Comparison of ENCODE assay signal across 8 cellular contexts in genomic region chr6:31836036-31836675, GRCh38. TPM values are rescaled to one million over a fixed set of nuclear protein-coding genes. Genes with fewer than 3 reads are reported as not detected.
A peak's percentile ranks its signal among the peaks of the same experiment; 100 is the strongest.
DNase-seq lines count a peak whose midpoint lies in the region; ATAC-seq and TF ChIP-seq lines count a peak whose summit lies in the region.

No MANE protein-coding gene starts in this region.

- H3K27me3 Mint-ChIP-seq in activated CD4-positive, alpha-beta T cell treated with anti-CD3 and anti-CD28 coated beads, Interleukin-2, amount 10 ng/mL, durations not matched to agents 7 days and 5 days, result no peaks in the 10 kb centered on the region

- H3K27me3 ChIP-seq in layer of hippocampus (ENCODE audit: control insufficient read depth, insufficient read depth, low read length) (no peaks in the 10 kb centered on the region), testis (no peaks in the 10 kb centered on the region)

- 13 to 14% methylated on average over 16 of the region's 16 CpGs for WGBS in testis, 2 donors

- CTCF ChIA-PET in activated CD4-positive, alpha-beta T cell treated with anti-CD3 and anti-CD28 coated beads, Interleukin-2, amount 10 ng/mL, durations not matched to agents 7 days and 5 days (lab: Charles Lee), result interaction anchor here (0.6 to 2.1 kb wide), 4 partner anchors 8 to 98 kb away, joined by 3 to 5 read pairs (median 4); no protein-coding TSS in a partner anchor

- no peaks in the 10 kb centered on the region for H3K9me3 Mint-ChIP-seq in activated CD4-positive, alpha-beta T cell treated with anti-CD3 and anti-CD28 coated beads, Interleukin-2, amount 10 ng/mL, durations not matched to agents 7 days and 5 days
- no peaks in the 10 kb centered on the region for H3K9me3 Mint-ChIP-seq in activated naive CD4-positive, alpha-beta T cell treated with anti-CD3 and anti-CD28 coated beads, Interleukin-2, amount 50 U/mL, for 72 hours

- intact Hi-C loops in testis (cut with DNase I; ENCODE audit: low total_unique reads), result no loop called here

- TF ChIP-seq POLR2A in testis (IDR thresholded peaks at IDR 0.05), result no peak

- peak overlapping the region; percentile 13 for H3K27ac ChIP-seq in layer of hippocampus (ENCODE audit: low read depth, low read length)
- H3K27ac ChIP-seq in testis, result peak overlapping the region; percentile 40 to 97

- no peak for ATAC-seq in activated naive CD4-positive, alpha-beta T cell treated with anti-CD3 and anti-CD28 coated beads, Interleukin-2, amount 50 U/mL, for 72 hours
- ATAC-seq in GM21423 (IDR thresholded peaks at IDR 0.05; ENCODE audit: unreplicated experiment), result no peak

- peak overlapping the region in 1 of 2 donors; percentile 89 for H3K4me3 ChIP-seq in testis

- peaks cover 41% of the 10 kb centered on the region for H3K4me1 Mint-ChIP-seq in activated CD4-positive, alpha-beta T cell treated with anti-CD3 and anti-CD28 coated beads, Interleukin-2, amount 10 ng/mL, durations not matched to agents 7 days and 5 days

- POLR2A ChIA-PET in activated CD4-positive, alpha-beta T cell treated with anti-CD3 and anti-CD28 coated beads, Interleukin-2, amount 10 ng/mL, durations not matched to agents 7 days and 5 days (lab: Charles Lee), result no interaction called here

- peaks cover 53% of the 10 kb centered on the region for H3K36me3 Mint-ChIP-seq in activated CD4-positive, alpha-beta T cell treated with anti-CD3 and anti-CD28 coated beads, Interleukin-2, amount 10 ng/mL, durations not matched to agents 7 days and 5 days (ENCODE audit: low read depth)
- peaks cover 40 to 59% of the 10 kb centered on the region in 2 donors for H3K36me3 Mint-ChIP-seq in activated naive CD4-positive, alpha-beta T cell treated with anti-CD3 and anti-CD28 coated beads, Interleukin-2, amount 50 U/mL, for 72 hours

- H3K4me1 ChIP-seq in testis, result peaks cover 25% of the 10 kb centered on the region

- no peaks in the 10 kb centered on the region for H3K36me3 ChIP-seq in testis (ENCODE audit: low read depth, missing control alignments)

- H3K9me3 ChIP-seq in testis, result no peaks in the 10 kb centered on the region

- DNase-seq in activated CD4-positive, alpha-beta T cell treated with anti-CD3 and anti-CD28 coated beads, Interleukin-2, amount 10 ng/mL, durations not matched to agents 7 days and 5 days, result no peak
- DNase-seq in activated CD4-positive, alpha-beta T cell treated with anti-CD3 and anti-CD28 coated beads for 4 hours, result no peak
- no peak for DNase-seq in activated naive CD4-positive, alpha-beta T cell treated with anti-CD3 and anti-CD28 coated beads, Interleukin-2, amount 50 U/mL, for 72 hours (ENCODE audit: low spot score in 2 of 2)
- DNase-seq in testis (no peak), NCI-H2227 (lab: John Stamatoyannopoulos, UW; ENCODE audit: unreplicated experiment) (no peak), HPDE6-E6E7 (ENCODE audit: extremely low spot score) (no peak)

- TF ChIP-seq CTCF in testis (IDR thresholded peaks at IDR 0.05), result no peak

- H3K4me3 Mint-ChIP-seq in activated CD4-positive, alpha-beta T cell treated with anti-CD3 and anti-CD28 coated beads, Interleukin-2, amount 10 ng/mL, durations not matched to agents 7 days and 5 days, result peak overlapping the region; percentile 97

- H3K27ac Mint-ChIP-seq in activated CD4-positive, alpha-beta T cell treated with anti-CD3 and anti-CD28 coated beads, Interleukin-2, amount 10 ng/mL, durations not matched to agents 7 days and 5 days, result peak overlapping the region; percentile 97
- peak overlapping the region; percentile 96 to 98 for H3K27ac Mint-ChIP-seq in activated naive CD4-positive, alpha-beta T cell treated with anti-CD3 and anti-CD28 coated beads, Interleukin-2, amount 50 U/mL, for 72 hours

RNA-seq across cellular contexts. Expression of gene HSPA1B, which starts 8.6 kb away (rescaled TPM):
- 10 to 100 TPM; 44.0 to 47.2 TPM for total RNA-seq in activated CD4-positive, alpha-beta T cell treated with anti-CD3 and anti-CD28 coated beads, Interleukin-2, amount 10 ng/mL, durations not matched to agents 7 days and 5 days
- 100 to 1,000 TPM in 1 of 2 donors, 10 to 100 TPM in 1; 53.8 to 171 TPM for total RNA-seq in activated naive CD4-positive, alpha-beta T cell treated with anti-CD3 and anti-CD28 coated beads, Interleukin-2, amount 50 U/mL, for 72 hours
- total RNA-seq in testis, result 100 to 1,000 TPM; 167 to 204 TPM
- 127 TPM for polyA plus RNA-seq in testis (ENCODE audit: insufficient read depth, low read depth, low replicate concordance)

RNA-seq across cellular contexts. Expression of gene HSPA1A, which starts 20.8 kb away (rescaled TPM):
- total RNA-seq in activated CD4-positive, alpha-beta T cell treated with anti-CD3 and anti-CD28 coated beads, Interleukin-2, amount 10 ng/mL, durations not matched to agents 7 days and 5 days, result 10 to 100 TPM; 89.8 to 92.7 TPM
- 10 to 100 TPM; 55.1 to 79.8 TPM for total RNA-seq in activated naive CD4-positive, alpha-beta T cell treated with anti-CD3 and anti-CD28 coated beads, Interleukin-2, amount 50 U/mL, for 72 hours
- 100 to 1,000 TPM; 113 to 151 TPM for total RNA-seq in testis
- polyA plus RNA-seq in testis (ENCODE audit: insufficient read depth, low read depth, low replicate concordance), result 90.4 TPM

RNA-seq across cellular contexts. Expression of gene HSPA1L, which starts 21.1 kb away (rescaled TPM):
- 1 to 10 TPM; 3.3 to 3.5 TPM for total RNA-seq in activated CD4-positive, alpha-beta T cell treated with anti-CD3 and anti-CD28 coated beads, Interleukin-2, amount 10 ng/mL, durations not matched to agents 7 days and 5 days
- 1 to 10 TPM; 2.3 to 2.8 TPM for total RNA-seq in activated naive CD4-positive, alpha-beta T cell treated with anti-CD3 and anti-CD28 coated beads, Interleukin-2, amount 50 U/mL, for 72 hours
- total RNA-seq in testis, result 10 to 100 TPM; 30.3 to 87.9 TPM
- polyA plus RNA-seq in testis (ENCODE audit: insufficient read depth, low read depth, low replicate concordance), result 103 TPM

RNA-seq across cellular contexts. Expression of gene NEU1, which starts 26.5 kb away (rescaled TPM):
- total RNA-seq in activated CD4-positive, alpha-beta T cell treated with anti-CD3 and anti-CD28 coated beads, Interleukin-2, amount 10 ng/mL, durations not matched to agents 7 days and 5 days, result 10 to 100 TPM; 16.7 to 17.0 TPM
- 10 to 100 TPM; 18.6 to 48.8 TPM for total RNA-seq in activated naive CD4-positive, alpha-beta T cell treated with anti-CD3 and anti-CD28 coated beads, Interleukin-2, amount 50 U/mL, for 72 hours
- total RNA-seq in testis, result 10 to 100 TPM; 31.7 to 65.9 TPM
- 27.4 TPM for polyA plus RNA-seq in testis (ENCODE audit: insufficient read depth, low read depth, low replicate concordance)

RNA-seq across cellular contexts. Expression of gene LSM2, which starts 29.4 kb away (rescaled TPM):
- 100 to 1,000 TPM; 103 to 109 TPM for total RNA-seq in activated CD4-positive, alpha-beta T cell treated with anti-CD3 and anti-CD28 coated beads, Interleukin-2, amount 10 ng/mL, durations not matched to agents 7 days and 5 days
- 100 to 1,000 TPM; 150 to 173 TPM for total RNA-seq in activated naive CD4-positive, alpha-beta T cell treated with anti-CD3 and anti-CD28 coated beads, Interleukin-2, amount 50 U/mL, for 72 hours
- 10 to 100 TPM; 43.3 to 49.6 TPM for total RNA-seq in testis
- polyA plus RNA-seq in testis (ENCODE audit: insufficient read depth, low read depth, low replicate concordance), result 55.5 TPM

Comparison
In these comparisons a context has a peak if more than half of its experiments do, and no peak if none do; other contexts are left out.
1. RNA of gene HSPA1L, which starts 21.1 kb away (total RNA-seq): 30.3 to 87.9 TPM in testis; 3.3 to 3.5 TPM in activated CD4-positive, alpha-beta T cell treated with anti-CD3 and anti-CD28 coated beads, Interleukin-2, amount 10 ng/mL, durations not matched to agents 7 days and 5 days and 2.3 to 2.8 TPM in activated naive CD4-positive, alpha-beta T cell treated with anti-CD3 and anti-CD28 coated beads, Interleukin-2, amount 50 U/mL, for 72 hours; every median in the first group is over 4 times any median in the second.